22 cellular contexts compared by ENCODE assay signal in genomic region chr17:8345052-8345690, GRCh38. TPM values are rescaled to one million over a fixed set of nuclear protein-coding genes. Genes with fewer than 3 reads are reported as not detected.
A peak's percentile ranks its signal among the peaks of the same experiment; 100 is the strongest.
DNase-seq lines count a peak whose midpoint lies in the region; ATAC-seq lines count a peak whose summit lies in the region.
"Had no signal": no experiment of that assay in that cellular context is flagged by ENCODE, and none has a peak within 500 bp of the region (broad histone marks: within the 10 kb centered on the region; RNA-seq: fewer than 3 reads in every experiment).

No MANE protein-coding gene starts in this region.

- H3K9me3 Mint-ChIP-seq in activated naive CD4-positive, alpha-beta T cell treated with anti-CD3 and anti-CD28 coated beads, Interleukin-2, amount 50 U/mL, for 72 hours = no peaks in the 10 kb centered on the region
- no peaks in the 10 kb centered on the region for H3K9me3 Mint-ChIP-seq in activated naive CD8-positive, alpha-beta T cell treated with anti-CD3 and anti-CD28 coated beads, Interleukin-2, amount 50 U/mL, for 24 hours
- H3K9me3 Mint-ChIP-seq in stimulated activated naive CD8-positive, alpha-beta T cell treated with anti-CD3 and anti-CD28 coated beads, Interleukin-15, amount 100 ng/mL, for 72 hours = no peaks in the 10 kb centered on the region
- H3K9me3 Mint-ChIP-seq: CD4-positive, alpha-beta T cell had no signal

- H3K4me1 ChIP-seq in effector memory CD4-positive, alpha-beta T cell (ENCODE audit: control insufficient read depth, insufficient read depth, low read length, poor library complexity, severe bottlenecking) = no peaks in the 10 kb centered on the region
- H3K4me1 ChIP-seq: testis had no signal

- H3K27ac ChIP-seq in effector memory CD4-positive, alpha-beta T cell (ENCODE audit: insufficient read depth, low read length, poor library complexity, severe bottlenecking) = no peak overlapping the region
- H3K27ac ChIP-seq: RWPE1, testis had no signal

- no peaks in the 10 kb centered on the region for H3K9me3 ChIP-seq in effector memory CD4-positive, alpha-beta T cell (ENCODE audit: control insufficient read depth, low read length)
- H3K9me3 ChIP-seq: SK-N-SH, testis had no signal

- H3K27me3 Mint-ChIP-seq in activated naive CD8-positive, alpha-beta T cell treated with anti-CD3 and anti-CD28 coated beads, Interleukin-2, amount 50 U/mL, for 24 hours = peaks cover 26% of the 10 kb centered on the region
- peaks cover 47% of the 10 kb centered on the region for H3K27me3 Mint-ChIP-seq in stimulated activated naive CD8-positive, alpha-beta T cell treated with anti-CD3 and anti-CD28 coated beads, Interleukin-15, amount 100 ng/mL, for 72 hours

- no peak overlapping the region for H3K4me3 Mint-ChIP-seq in activated naive CD8-positive, alpha-beta T cell treated with anti-CD3 and anti-CD28 coated beads, Interleukin-2, amount 50 U/mL, for 24 hours
- no peak overlapping the region for H3K4me3 Mint-ChIP-seq in stimulated activated naive CD8-positive, alpha-beta T cell treated with anti-CD3 and anti-CD28 coated beads, Interleukin-15, amount 100 ng/mL, for 72 hours
- H3K4me3 Mint-ChIP-seq: CD4-positive, alpha-beta T cell had no signal

- H3K4me1 Mint-ChIP-seq in activated naive CD8-positive, alpha-beta T cell treated with anti-CD3 and anti-CD28 coated beads, Interleukin-2, amount 50 U/mL, for 24 hours = peaks cover 5% of the 10 kb centered on the region
- peaks cover 12% of the 10 kb centered on the region for H3K4me1 Mint-ChIP-seq in stimulated activated naive CD8-positive, alpha-beta T cell treated with anti-CD3 and anti-CD28 coated beads, Interleukin-15, amount 100 ng/mL, for 72 hours

- H3K27ac Mint-ChIP-seq in activated naive CD4-positive, alpha-beta T cell treated with anti-CD3 and anti-CD28 coated beads, Interleukin-2, amount 50 U/mL, for 72 hours = no peak overlapping the region
- no peak overlapping the region for H3K27ac Mint-ChIP-seq in activated naive CD8-positive, alpha-beta T cell treated with anti-CD3 and anti-CD28 coated beads, Interleukin-2, amount 50 U/mL, for 24 hours
- peak overlapping the region in 1 of 2 donors; percentile 65 for H3K27ac Mint-ChIP-seq in stimulated activated naive CD8-positive, alpha-beta T cell treated with anti-CD3 and anti-CD28 coated beads, Interleukin-15, amount 100 ng/mL, for 72 hours
- H3K27ac Mint-ChIP-seq: CD4-positive, alpha-beta T cell had no signal

- no peaks in the 10 kb centered on the region for H3K36me3 Mint-ChIP-seq in activated naive CD4-positive, alpha-beta T cell treated with anti-CD3 and anti-CD28 coated beads, Interleukin-2, amount 50 U/mL, for 72 hours
- H3K36me3 Mint-ChIP-seq in activated naive CD8-positive, alpha-beta T cell treated with anti-CD3 and anti-CD28 coated beads, Interleukin-2, amount 50 U/mL, for 24 hours (ENCODE audit: low read depth) = no peaks in the 10 kb centered on the region

- ATAC-seq in activated naive CD4-positive, alpha-beta T cell treated with anti-CD3 and anti-CD28 coated beads, Interleukin-2, amount 50 U/mL, for 72 hours = peak; percentile 55 to 76
- peak; percentile 65 for ATAC-seq in activated naive CD8-positive, alpha-beta T cell treated with anti-CD3 and anti-CD28 coated beads, Interleukin-2, amount 50 U/mL, for 24 hours
- peak; percentile 93 for ATAC-seq in stimulated activated naive CD8-positive, alpha-beta T cell treated with anti-CD3 and anti-CD28 coated beads, Interleukin-15, amount 100 ng/mL, for 72 hours
- ATAC-seq in HG02642 (IDR thresholded peaks at IDR 0.05; ENCODE audit: poor library complexity, unreplicated experiment) = no peak

- DNase-seq in activated naive CD4-positive, alpha-beta T cell treated with anti-CD3 and anti-CD28 coated beads, Interleukin-2, amount 50 U/mL, for 72 hours (ENCODE audit: low spot score in 2 of 2) = no peak
- DNase-seq in activated naive CD4-positive, alpha-beta T cell treated with anti-CD3 and anti-CD28 coated beads, Interleukin-2, amount 50 U/mL, for 16 hours = no peak
- DNase-seq in MV-4-11 (lab: John Stamatoyannopoulos, UW) = peak; percentile 86
- DNase-seq in activated naive CD8-positive, alpha-beta T cell treated with anti-CD3 and anti-CD28 coated beads, Interleukin-2, amount 50 U/mL, for 24 hours = no peak
- peak in 1 of 2 donors; percentile 44 for DNase-seq in stimulated activated naive CD8-positive, alpha-beta T cell treated with anti-CD3 and anti-CD28 coated beads, Interleukin-15, amount 100 ng/mL, for 72 hours
- DNase-seq in AG08396 (ENCODE audit: low spot score) = no peak
- DNase-seq in effector memory CD4-positive, alpha-beta T cell = no peak
- DNase-seq: activated gamma-delta T cell treated with Interleukin-2 at 50 U/mL for 16 hours; caudate nucleus; CD4-positive, alpha-beta T cell; foreskin fibroblast; GOT3; NCI-H187 treated with DMSO at 0.1 percent for 48 hours; NCI-H446 treated with DMSO at 0.1 percent for 48 hours; occipital lobe; SK-N-SH; T-helper 9 cell; testis had no signal

- no peak overlapping the region for H3K4me3 ChIP-seq in effector memory CD4-positive, alpha-beta T cell (ENCODE audit: insufficient read depth, low read depth, low read length, poor library complexity, severe bottlenecking)
- H3K4me3 ChIP-seq: lung, testis had no signal

- no peaks in the 10 kb centered on the region for H3K27me3 ChIP-seq in effector memory CD4-positive, alpha-beta T cell (replicated peaks; ENCODE audit: control insufficient read depth, insufficient read depth, low read length, poor library complexity, severe bottlenecking)
- H3K27me3 ChIP-seq: testis had no signal

- H3K36me3 ChIP-seq in effector memory CD4-positive, alpha-beta T cell (ENCODE audit: control insufficient read depth, insufficient read depth, low read length) = no peaks in the 10 kb centered on the region

RNA-seq across cellular contexts. Expression of gene ODF4, which starts 5.5 kb away (rescaled TPM):
- total RNA-seq in activated naive CD4-positive, alpha-beta T cell treated with anti-CD3 and anti-CD28 coated beads, Interleukin-2, amount 50 U/mL, for 72 hours = not detected
- total RNA-seq: CD4-positive, alpha-beta T cell; dermis microvascular lymphatic vessel endothelial cell; lung; occipital lobe had no signal

RNA-seq across cellular contexts. Expression of gene ARHGEF15, which starts 35.1 kb away (rescaled TPM):
- total RNA-seq in activated naive CD4-positive, alpha-beta T cell treated with anti-CD3 and anti-CD28 coated beads, Interleukin-2, amount 50 U/mL, for 72 hours = not detected
- total RNA-seq: CD4-positive, alpha-beta T cell had no signal

RNA-seq across cellular contexts. Expression of gene RPL26, which starts 37.8 kb away (rescaled TPM):
- total RNA-seq in activated naive CD4-positive, alpha-beta T cell treated with anti-CD3 and anti-CD28 coated beads, Interleukin-2, amount 50 U/mL, for 72 hours = 1,000 to 10,000 TPM; 2,907 to 3,757 TPM

RNA-seq across cellular contexts. Expression of gene SLC25A35, which starts 50.0 kb away (rescaled TPM):
- total RNA-seq in activated naive CD4-positive, alpha-beta T cell treated with anti-CD3 and anti-CD28 coated beads, Interleukin-2, amount 50 U/mL, for 72 hours = 10 to 100 TPM in 1 of 2 donors, 1 to 10 TPM in 1; 3.3 to 19.2 TPM
